In genomic region chr2:70212298-70212948, GRCh38 we compare ENCODE assay signal across 27 cellular contexts. TPM values are rescaled to one million over a fixed set of nuclear protein-coding genes. Genes with fewer than 3 reads are reported as not detected.
DNase-seq lines count a peak whose midpoint lies in the region; ATAC-seq and TF ChIP-seq lines count a peak whose summit lies in the region.
"Had no signal": no experiment of that assay in that cellular context is flagged by ENCODE, and none has a peak within 500 bp of the region (broad histone marks: within the 10 kb centered on the region; RNA-seq: fewer than 3 reads in every experiment).

No MANE protein-coding gene starts in this region.

- H2BK20ac ChIP-seq in IMR-90 (ENCODE audit: low read depth, low read length) = no peak overlapping the region

- no peak for DNase-seq in activated CD4-positive, alpha-beta T cell treated with anti-CD3 and anti-CD28 coated beads for 36 hours
- no peak for DNase-seq in activated CD4-positive, alpha-beta T cell treated with anti-CD3 and anti-CD28 coated beads, Interleukin-2, amount 50 U/mL, for 4 hours
- no peak for DNase-seq in IMR-90
- peak; percentile 13 for DNase-seq in choroid plexus epithelial cell (ENCODE audit: low read depth)
- no peak for DNase-seq in naive thymus-derived CD8-positive, alpha-beta T cell
- DNase-seq in midbrain (lab: John Stamatoyannopoulos, UW) = no peak
- DNase-seq: activated B cell treated with CpG ODN at 0.5 μM for 24 hours; activated CD4-positive, alpha-beta T cell treated with anti-CD3 and anti-CD28 coated beads, Interleukin-2, amount 50 U/mL, for 48 hours; activated CD8-positive, alpha-beta memory T cell treated with anti-CD3 and anti-CD28 coated beads, Interleukin-2, amount 50 U/mL, for 4 hours; activated effector memory CD4-positive, alpha-beta T cell treated with anti-CD3 and anti-CD28 coated beads, Interleukin-2, amount 50 U/mL, for 16 hours; caudate nucleus; HCEC 1CT; heart left ventricle; left colon; NCI-H1105; NCI-H1930; NCI-H345; NCI-H774; occipital lobe; T-helper 9 cell; upper lobe of left lung had no signal

- peaks cover 5 to 16% of the 10 kb centered on the region in 2 experiments; a peak in 3 of 4 replicates for H3K79me1 ChIP-seq in IMR-90 (ENCODE audit: low read depth in 1 of 2, low read length in 2 of 2)

- TF ChIP-seq RAD21 in IMR-90 (IDR thresholded peaks at IDR 0.05; ENCODE audit: low read length) = no peak

- H3K9me1 ChIP-seq in IMR-90 (ENCODE audit: insufficient read depth, low read length) = peaks cover 2% of the 10 kb centered on the region; the same call in 1 of the 2 replicates

- no peak overlapping the region for H4K5ac ChIP-seq in IMR-90 (ENCODE audit: low read depth, low read length)

- TF ChIP-seq CTCF in IMR-90 (conservative IDR thresholded peaks at IDR 0.05; ENCODE audit: low read depth, low read length) = no peak
- no peak for TF ChIP-seq CTCF in choroid plexus epithelial cell (conservative IDR thresholded peaks at IDR 0.05; ENCODE audit: low read depth, low read length)

- H3K23ac ChIP-seq in IMR-90 (ENCODE audit: low read depth, low read length) = no peak overlapping the region

- H3K4me1 Mint-ChIP-seq in activated CD4-positive, alpha-beta T cell treated with anti-CD3 and anti-CD28 coated beads for 36 hours = peaks cover 22% of the 10 kb centered on the region
- H3K4me1 Mint-ChIP-seq in naive thymus-derived CD8-positive, alpha-beta T cell = peaks cover 0 to 2% (median 0%) of the 10 kb centered on the region in 4 donors
- H3K4me1 Mint-ChIP-seq: activated B cell treated with CpG ODN at 0.5 μM for 24 hours had no signal

- no peak overlapping the region for H2AK9ac ChIP-seq in IMR-90 (replicated peaks; ENCODE audit: low read depth, low read length, poor library complexity)

- H3K4me2 ChIP-seq in IMR-90 (ENCODE audit: low read depth, low read length) = no peak overlapping the region
- H3K4me2 ChIP-seq: A549 had no signal

- in situ Hi-C loops in IMR-90 (cut with MboI; ENCODE audit: low sequenced_read_pairs) = no loop called here

- no TSS peak for BruUV-seq in IMR-90 (replicated peaks; lab: Mats Ljungman, UMichigan)

- H3K9me3 ChIP-seq in IMR-90 (ENCODE audit: control insufficient read depth, insufficient read depth, low read length) = no peaks in the 10 kb centered on the region
- H3K9me3 ChIP-seq: A549, heart left ventricle, upper lobe of left lung had no signal

- no peak overlapping the region for H2AK5ac ChIP-seq in IMR-90 (ENCODE audit: low read depth, low read length)

- H2BK120ac ChIP-seq in IMR-90 (ENCODE audit: low read depth, low read length) = no peak overlapping the region

- intact Hi-C loops in activated CD4-positive, alpha-beta T cell treated with anti-CD3 and anti-CD28 coated beads for 36 hours (cut with DNase I, micrococcal nuclease) = no loop called here
- intact Hi-C loops in IMR-90 (cut with micrococcal nuclease) = no loop called here

- H3K36me3 ChIP-seq in IMR-90 (ENCODE audit: control insufficient read depth, insufficient read depth, low read length) = peaks cover 32% of the 10 kb centered on the region

- no peak overlapping the region for H3K4ac ChIP-seq in IMR-90 (ENCODE audit: low read depth, low read length)

- TF ChIP-seq POLR2A in IMR-90 (IDR thresholded peaks at IDR 0.05; ENCODE audit: low read depth, low read length) = no peak

- H3K27me3 ChIP-seq in IMR-90 (ENCODE audit: control insufficient read depth, insufficient read depth, low read length) = no peaks in the 10 kb centered on the region
- H3K27me3 ChIP-seq: heart left ventricle, upper lobe of left lung had no signal

- H3K14ac ChIP-seq in IMR-90 (replicated peaks; ENCODE audit: low read depth, low read length) = no peak overlapping the region

- peaks cover 6% of the 10 kb centered on the region for H3K4me1 ChIP-seq in IMR-90 (ENCODE audit: control insufficient read depth, insufficient read depth, low read length)
- H3K4me1 ChIP-seq: upper lobe of left lung had no signal

- H3K56ac ChIP-seq in IMR-90 (ENCODE audit: extremely low read depth, insufficient read depth, low read length) = no peak overlapping the region

- WGBS in IMR-90 (ENCODE audit: extremely low coverage in 2 of 2, insufficient read length in 1 of 2), 2 experiments = no CpG with 5 or more reads among the region's 3 CpGs

- no peaks in the 10 kb centered on the region for H3K27me3 Mint-ChIP-seq in activated CD4-positive, alpha-beta T cell treated with anti-CD3 and anti-CD28 coated beads for 36 hours
- no peaks in the 10 kb centered on the region for H3K27me3 Mint-ChIP-seq in naive thymus-derived CD8-positive, alpha-beta T cell
- H3K27me3 Mint-ChIP-seq: activated B cell treated with CpG ODN at 0.5 μM for 24 hours; dendritic cell treated with granulocyte-macrophage colony-stimulating factor and Interleukin-4, amounts not matched to agents 40 ng/mL and 50 ng/mL, for 4 days; memory B cell had no signal

- peak overlapping the region; percentile 32 for H2BK5ac ChIP-seq in IMR-90 (ENCODE audit: low read depth, low read length, poor library complexity, severe bottlenecking)

- H3K9ac ChIP-seq in IMR-90 (ENCODE audit: low read depth, low read length) = no peak overlapping the region

- no peak overlapping the region for H4K8ac ChIP-seq in IMR-90 (ENCODE audit: low read depth in 2 of 2, low read length in 2 of 2)

- no peak overlapping the region for H3K18ac ChIP-seq in IMR-90 (ENCODE audit: low read depth, low read length)

- H4K20me1 ChIP-seq in IMR-90 (ENCODE audit: insufficient read depth, low read length) = peaks cover 9% of the 10 kb centered on the region; the same call in 1 of the 2 replicates

- H3K4me3 ChIP-seq in IMR-90 (ENCODE audit: insufficient read depth, low read depth, low read length) = no peak overlapping the region
- no peak overlapping the region for H3K4me3 ChIP-seq in choroid plexus epithelial cell (ENCODE audit: low read depth, low read length)
- H3K4me3 ChIP-seq: A549, heart left ventricle, skin epidermis, upper lobe of left lung had no signal

- no peak overlapping the region for H3K4me3 Mint-ChIP-seq in activated CD4-positive, alpha-beta T cell treated with anti-CD3 and anti-CD28 coated beads for 36 hours
- H3K4me3 Mint-ChIP-seq in naive thymus-derived CD8-positive, alpha-beta T cell = no peak overlapping the region
- H3K4me3 Mint-ChIP-seq: activated B cell treated with CpG ODN at 0.5 μM for 24 hours; dendritic cell treated with granulocyte-macrophage colony-stimulating factor and Interleukin-4, amounts not matched to agents 40 ng/mL and 50 ng/mL, for 4 days; memory B cell had no signal

- POLR2A ChIA-PET in activated CD4-positive, alpha-beta T cell treated with anti-CD3 and anti-CD28 coated beads for 36 hours (lab: Charles Lee) = interaction anchor here (0.6 kb wide), 1 partner anchor 11 kb away, joined by 6 read pairs; no protein-coding TSS in a partner anchor
- POLR2A ChIA-PET in IMR-90 (lab: Charles Lee; ENCODE audit: unreplicated experiment) = interaction anchor here (0.6 kb wide), 1 partner anchor 279 kb away, joined by 3 read pairs; no protein-coding TSS in a partner anchor
- POLR2A ChIA-PET in naive thymus-derived CD8-positive, alpha-beta T cell (lab: Charles Lee) = interaction anchor here (0.7 kb wide), 1 partner anchor 416 kb away, joined by 4 read pairs; no protein-coding TSS in a partner anchor

- no peak overlapping the region for H2AFZ ChIP-seq in IMR-90 (replicated peaks; ENCODE audit: low read length, poor library complexity)

- dilution Hi-C loops in IMR-90 (cut with HindIII; ENCODE audit: low sequenced_read_pairs, unreplicated experiment) = no loop called here

- H2BK15ac ChIP-seq in IMR-90 (ENCODE audit: low read depth, low read length) = no peak overlapping the region

- CTCF ChIA-PET in activated CD4-positive, alpha-beta T cell treated with anti-CD3 and anti-CD28 coated beads for 36 hours (lab: Charles Lee) = interaction anchor here (0.5 kb wide), 1 partner anchor 426 kb away, joined by 3 read pairs; no protein-coding TSS in a partner anchor
- CTCF ChIA-PET in IMR-90 (lab: Yijun Ruan, JAX) = interaction anchor here (0.5 kb wide), 1 partner anchor 20 kb away, joined by 3 read pairs; no protein-coding TSS in a partner anchor

- no peak overlapping the region for H3K27ac ChIP-seq in IMR-90 (ENCODE audit: insufficient read depth, low read length)
- H3K27ac ChIP-seq: A549, heart left ventricle, skin epidermis, upper lobe of left lung had no signal

- no peak for ATAC-seq in activated CD4-positive, alpha-beta T cell treated with anti-CD3 and anti-CD28 coated beads for 36 hours
- ATAC-seq in IMR-90 (ENCODE audit: low read depth) (no peak; the same call in 1 of the 2 replicates), HG02798 (IDR thresholded peaks at IDR 0.05; ENCODE audit: poor library complexity, unreplicated experiment) (no peak), HG02885 (IDR thresholded peaks at IDR 0.05; ENCODE audit: poor library complexity, unreplicated experiment) (no peak)
- no peak for ATAC-seq in naive thymus-derived CD8-positive, alpha-beta T cell
- ATAC-seq: A549, heart left ventricle, left colon had no signal

- H3K9me3 Mint-ChIP-seq in activated CD4-positive, alpha-beta T cell treated with anti-CD3 and anti-CD28 coated beads for 36 hours (ENCODE audit: low read depth) = no peaks in the 10 kb centered on the region
- H3K9me3 Mint-ChIP-seq in naive thymus-derived CD8-positive, alpha-beta T cell = no peaks in the 10 kb centered on the region
- H3K9me3 Mint-ChIP-seq: activated B cell treated with CpG ODN at 0.5 μM for 24 hours; dendritic cell treated with granulocyte-macrophage colony-stimulating factor and Interleukin-4, amounts not matched to agents 40 ng/mL and 50 ng/mL, for 4 days; memory B cell had no signal

- H4K91ac ChIP-seq in IMR-90 (ENCODE audit: insufficient read depth, low read depth, low read length) = no peak overlapping the region

- H3K36me3 Mint-ChIP-seq in activated CD4-positive, alpha-beta T cell treated with anti-CD3 and anti-CD28 coated beads for 36 hours (ENCODE audit: low read depth) = peaks cover 32% of the 10 kb centered on the region
- H3K36me3 Mint-ChIP-seq in naive thymus-derived CD8-positive, alpha-beta T cell = peaks cover 0 to 58% (median 8%) of the 10 kb centered on the region in 3 donors

- H3K27ac Mint-ChIP-seq in activated CD4-positive, alpha-beta T cell treated with anti-CD3 and anti-CD28 coated beads for 36 hours = peak overlapping the region; percentile 22
- peak overlapping the region in 7 of 10 donors; percentile 11 to 77 (median 57) for H3K27ac Mint-ChIP-seq in naive thymus-derived CD8-positive, alpha-beta T cell
- H3K27ac Mint-ChIP-seq: activated B cell treated with CpG ODN at 0.5 μM for 24 hours; dendritic cell treated with granulocyte-macrophage colony-stimulating factor and Interleukin-4, amounts not matched to agents 40 ng/mL and 50 ng/mL, for 4 days had no signal

RNA-seq across cellular contexts. Expression of gene C2orf42, which starts 21.6 kb away (rescaled TPM):
- total RNA-seq in activated CD4-positive, alpha-beta T cell treated with anti-CD3 and anti-CD28 coated beads for 36 hours = 10 to 100 TPM; 22.6 to 23.3 TPM
- 24.4 and 31.5 TPM in 2 replicates for total RNA-seq in IMR-90 (2012; rRNA removed)
- polyA plus RNA-seq in IMR-90 (2012; rRNA removed) = 7.3 and 7.5 TPM in 2 replicates
- 3.0 and 3.6 TPM in 2 replicates for polyA plus RNA-seq in IMR-90 (2012; cell fraction: cytosol; rRNA removed)
- polyA plus RNA-seq in IMR-90 (2012; cell fraction: nucleus; rRNA removed; ENCODE audit: low replicate concordance) = 12.2 and 14.9 TPM in 2 replicates
- total RNA-seq in naive thymus-derived CD8-positive, alpha-beta T cell = 10 to 100 TPM; 36.6 to 40.3 TPM
- polyA plus RNA-seq in naive thymus-derived CD8-positive, alpha-beta T cell = 10 to 100 TPM; 19.6 to 31.1 (median 19.9) TPM

RNA-seq across cellular contexts. Expression of gene TIA1, which starts 36.0 kb away (rescaled TPM):
- total RNA-seq in activated CD4-positive, alpha-beta T cell treated with anti-CD3 and anti-CD28 coated beads for 36 hours = 10 to 100 TPM; 85.4 to 98.3 TPM
- 93.3 and 103 TPM in 2 replicates for total RNA-seq in IMR-90 (2012; rRNA removed)
- 72.7 and 72.8 TPM in 2 replicates for polyA plus RNA-seq in IMR-90 (2012; rRNA removed)
- polyA plus RNA-seq in IMR-90 (2012; cell fraction: cytosol; rRNA removed) = 9.7 and 11.5 TPM in 2 replicates
- 67.9 and 381 TPM in 2 replicates for polyA plus RNA-seq in IMR-90 (2012; cell fraction: nucleus; rRNA removed; ENCODE audit: low replicate concordance)
- total RNA-seq in naive thymus-derived CD8-positive, alpha-beta T cell = 100 to 1,000 TPM; 201 to 202 TPM
- 10 to 100 TPM; 37.0 to 62.6 (median 41.9) TPM for polyA plus RNA-seq in naive thymus-derived CD8-positive, alpha-beta T cell

RNA-seq across cellular contexts. Expression of gene PCYOX1, which starts 45.5 kb away (rescaled TPM):
- total RNA-seq in activated CD4-positive, alpha-beta T cell treated with anti-CD3 and anti-CD28 coated beads for 36 hours = 10 to 100 TPM in 1 of 2 experiments, 1 to 10 TPM in 1; 9.3 to 12.9 TPM
- total RNA-seq in IMR-90 (2012; rRNA removed) = 34.4 and 41.4 TPM in 2 replicates
- polyA plus RNA-seq in IMR-90 (2012; rRNA removed) = 20.8 and 25.3 TPM in 2 replicates
- 7.2 and 11.2 TPM in 2 replicates for polyA plus RNA-seq in IMR-90 (2012; cell fraction: cytosol; rRNA removed)
- polyA plus RNA-seq in IMR-90 (2012; cell fraction: nucleus; rRNA removed; ENCODE audit: low replicate concordance) = 1.1 and 8.2 TPM in 2 replicates
- total RNA-seq in naive thymus-derived CD8-positive, alpha-beta T cell = 10 to 100 TPM; 28.5 to 32.0 TPM
- 10 to 100 TPM; 22.6 to 28.8 (median 24.4) TPM for polyA plus RNA-seq in naive thymus-derived CD8-positive, alpha-beta T cell
